In the genomic region with DNA sequence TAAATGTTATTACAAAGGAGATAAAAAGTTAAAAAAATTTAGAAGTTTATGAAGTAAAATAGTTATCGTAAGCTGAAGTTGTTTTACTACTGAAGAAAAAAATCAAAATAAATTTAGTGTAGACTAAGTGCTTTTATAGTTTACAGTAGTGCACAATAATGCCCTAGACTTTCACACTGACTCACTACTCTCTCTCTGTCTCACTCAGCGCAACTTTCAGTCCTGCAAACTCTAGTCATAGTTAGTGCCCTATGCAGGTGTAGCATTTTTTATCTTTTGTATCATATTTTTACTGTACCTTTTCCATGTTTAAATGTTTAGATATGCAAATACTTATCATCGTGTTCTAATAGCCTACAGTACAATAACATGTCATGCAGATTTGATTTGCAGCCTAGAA, we compare ENCODE assay signal across 19 cellular contexts. TPM values are rescaled to one million over a fixed set of nuclear protein-coding genes. Genes with fewer than 3 reads are reported as not detected.
DNase-seq lines count a peak whose midpoint lies in the region; ATAC-seq, FAIRE-seq and TF ChIP-seq lines count a peak whose summit lies in the region.
"Had no signal": no experiment of that assay in that cellular context is flagged by ENCODE, and none has a peak within 500 bp of the region (broad histone marks: within the 10 kb centered on the region; RNA-seq: fewer than 3 reads in every experiment).

No MANE protein-coding gene starts in this region.

- H3K9ac ChIP-seq in OCI-LY3 (ENCODE audit: low read length) (no peak overlapping the region), kidney (ENCODE audit: low read length in 2 of 2) (no peak overlapping the region)
- H3K9ac ChIP-seq: KMS-11 had no signal

- POLR2A ChIA-PET in activated CD4-positive, alpha-beta memory T cell treated with anti-CD3 and anti-CD28 coated beads for 36 hours (lab: Charles Lee): no interaction called here
- POLR2A ChIA-PET in activated CD4-positive, alpha-beta memory T cell treated with anti-CD3 and anti-CD28 coated beads, Interleukin-2, amount 10 ng/mL, durations not matched to agents 7 days and 5 days (lab: Charles Lee): no interaction called here

- H3K27ac Mint-ChIP-seq in activated CD4-positive, alpha-beta memory T cell treated with anti-CD3 and anti-CD28 coated beads for 36 hours: no peak overlapping the region
- H3K27ac Mint-ChIP-seq in activated CD4-positive, alpha-beta memory T cell treated with anti-CD3 and anti-CD28 coated beads, Interleukin-2, amount 10 ng/mL, durations not matched to agents 7 days and 5 days: no peak overlapping the region
- no peak overlapping the region for H3K27ac Mint-ChIP-seq in T-helper 17 cell
- H3K27ac Mint-ChIP-seq: CD14-positive monocyte had no signal

- no peaks in the 10 kb centered on the region for H4K20me1 ChIP-seq in OCI-LY3 (ENCODE audit: insufficient read depth, low read length)

- DNase-seq in activated CD4-positive, alpha-beta memory T cell treated with anti-CD3 and anti-CD28 coated beads for 36 hours: peak; percentile 27
- DNase-seq in activated CD4-positive, alpha-beta memory T cell treated with anti-CD3 and anti-CD28 coated beads, Interleukin-2, amount 10 ng/mL, durations not matched to agents 7 days and 5 days: no peak
- DNase-seq in AG20443 (ENCODE audit: low spot score): no peak
- no peak for DNase-seq in kidney
- no peak for DNase-seq in T-helper 17 cell
- DNase-seq: 8988T; activated CD4-positive, CD25-positive, alpha-beta regulatory T cell; islet precursor cell; mucosa of descending colon; NCI-H1436 treated with DMSO at 0.1 percent for 48 hours; NCI-H446 treated with DMSO at 0.1 percent for 48 hours; ovary; PC-3; small intestine had no signal

- no peaks in the 10 kb centered on the region for H3K27me3 Mint-ChIP-seq in activated CD4-positive, alpha-beta memory T cell treated with anti-CD3 and anti-CD28 coated beads for 36 hours
- H3K27me3 Mint-ChIP-seq in activated CD4-positive, alpha-beta memory T cell treated with anti-CD3 and anti-CD28 coated beads, Interleukin-2, amount 10 ng/mL, durations not matched to agents 7 days and 5 days: peaks cover 2% of the 10 kb centered on the region
- peaks cover 4% of the 10 kb centered on the region for H3K27me3 Mint-ChIP-seq in T-helper 17 cell

- no peaks in the 10 kb centered on the region for H3K4me1 Mint-ChIP-seq in activated CD4-positive, alpha-beta memory T cell treated with anti-CD3 and anti-CD28 coated beads for 36 hours (ENCODE audit: low read depth)
- peaks cover 1% of the 10 kb centered on the region for H3K4me1 Mint-ChIP-seq in activated CD4-positive, alpha-beta memory T cell treated with anti-CD3 and anti-CD28 coated beads, Interleukin-2, amount 10 ng/mL, durations not matched to agents 7 days and 5 days
- no peaks in the 10 kb centered on the region for H3K4me1 Mint-ChIP-seq in T-helper 17 cell
- H3K4me1 Mint-ChIP-seq: CD14-positive monocyte had no signal

- no peaks in the 10 kb centered on the region for H3K79me2 ChIP-seq in OCI-LY3 (ENCODE audit: low read length)

- no peaks in the 10 kb centered on the region for H3K36me3 Mint-ChIP-seq in activated CD4-positive, alpha-beta memory T cell treated with anti-CD3 and anti-CD28 coated beads for 36 hours
- H3K36me3 Mint-ChIP-seq in activated CD4-positive, alpha-beta memory T cell treated with anti-CD3 and anti-CD28 coated beads, Interleukin-2, amount 10 ng/mL, durations not matched to agents 7 days and 5 days (ENCODE audit: low read depth): no peaks in the 10 kb centered on the region
- no peaks in the 10 kb centered on the region for H3K36me3 Mint-ChIP-seq in T-helper 17 cell (ENCODE audit: low read depth)
- H3K36me3 Mint-ChIP-seq: CD14-positive monocyte had no signal

- FAIRE-seq in kidney (lab: Jason Lieb, UNC): no peak
- FAIRE-seq: small intestine had no signal

- H3K4me2 ChIP-seq in OCI-LY3 (ENCODE audit: low read length): peak overlapping the region; percentile 33
- H3K4me2 ChIP-seq: KMS-11 had no signal

- H3K36me3 ChIP-seq in OCI-LY3 (replicated peaks; ENCODE audit: low read depth, low read length) (no peaks in the 10 kb centered on the region), kidney (ENCODE audit: control insufficient read depth in 1 of 2, insufficient read depth in 2 of 2, low read length in 2 of 2) (no peaks in the 10 kb centered on the region)
- H3K36me3 ChIP-seq: ovary had no signal

- no peaks in the 10 kb centered on the region for H3K9me3 ChIP-seq in OCI-LY3 (ENCODE audit: insufficient read depth, low read length)
- no peaks in the 10 kb centered on the region for H3K9me3 ChIP-seq in kidney (ENCODE audit: control insufficient read depth in 1 of 2, low read length in 2 of 2)
- no peaks in the 10 kb centered on the region for H3K9me3 ChIP-seq in T-helper 17 cell (ENCODE audit: control insufficient read depth, low read length, poor library complexity, severe bottlenecking)
- H3K9me3 ChIP-seq: mucosa of descending colon, ovary had no signal

- no peak overlapping the region for H3K4me3 ChIP-seq in OCI-LY3 (ENCODE audit: low read length)
- no peak overlapping the region for H3K4me3 ChIP-seq in kidney (ENCODE audit: low read length in 2 of 2)
- H3K4me3 ChIP-seq: mucosa of descending colon, ovary had no signal

- 0 out of 2 replicates have a peak, but pooled peaks cover 4% of the 10 kb centered on the region for H3K27me3 ChIP-seq in OCI-LY3 (ENCODE audit: low read depth, low read length)
- H3K27me3 ChIP-seq: ovary had no signal

- no peak overlapping the region for H3K27ac ChIP-seq in OCI-LY3 (ENCODE audit: low read length)
- no peak overlapping the region for H3K27ac ChIP-seq in kidney (ENCODE audit: low read depth in 2 of 2, low read length in 2 of 2)
- H3K27ac ChIP-seq: KMS-11, ovary had no signal

- H2AFZ ChIP-seq in OCI-LY3 (ENCODE audit: low read depth, low read length): no peak overlapping the region

- ATAC-seq in GM21528 (IDR thresholded peaks at IDR 0.05; ENCODE audit: low FRiP score, unreplicated experiment) (peak; percentile 74), HG03025 (IDR thresholded peaks at IDR 0.05; ENCODE audit: low FRiP score, unreplicated experiment) (peak; percentile 83), T-helper 17 cell (no peak)
- ATAC-seq: mucosa of descending colon, PC-3 had no signal

- TF ChIP-seq CTCF in OCI-LY3 (IDR thresholded peaks at IDR 0.05; ENCODE audit: low read depth, low read length) (no peak), kidney (IDR thresholded peaks at IDR 0.05; ENCODE audit: borderline replicate concordance, extremely low read depth, insufficient read depth) (no peak)

- CTCF ChIA-PET in activated CD4-positive, alpha-beta memory T cell treated with anti-CD3 and anti-CD28 coated beads for 36 hours (lab: Charles Lee): no interaction called here
- CTCF ChIA-PET in activated CD4-positive, alpha-beta memory T cell treated with anti-CD3 and anti-CD28 coated beads, Interleukin-2, amount 10 ng/mL, durations not matched to agents 7 days and 5 days (lab: Charles Lee): no interaction called here

- no peak overlapping the region for H3K4me3 Mint-ChIP-seq in activated CD4-positive, alpha-beta memory T cell treated with anti-CD3 and anti-CD28 coated beads for 36 hours
- no peak overlapping the region for H3K4me3 Mint-ChIP-seq in activated CD4-positive, alpha-beta memory T cell treated with anti-CD3 and anti-CD28 coated beads, Interleukin-2, amount 10 ng/mL, durations not matched to agents 7 days and 5 days
- no peak overlapping the region for H3K4me3 Mint-ChIP-seq in T-helper 17 cell
- H3K4me3 Mint-ChIP-seq: CD14-positive monocyte had no signal

- peaks cover 13% of the 10 kb centered on the region for H3K4me1 ChIP-seq in OCI-LY3 (ENCODE audit: low read length)
- no peaks in the 10 kb centered on the region for H3K4me1 ChIP-seq in kidney (ENCODE audit: control insufficient read depth in 1 of 2, insufficient read depth in 1 of 2, low read depth in 1 of 2, low read length in 2 of 2)

- intact Hi-C loops in activated CD4-positive, alpha-beta memory T cell treated with anti-CD3 and anti-CD28 coated beads for 36 hours (cut with micrococcal nuclease): no loop called here
- intact Hi-C loops in kidney (cut with DNase I): no loop called here

- no peaks in the 10 kb centered on the region for H3K9me3 Mint-ChIP-seq in activated CD4-positive, alpha-beta memory T cell treated with anti-CD3 and anti-CD28 coated beads for 36 hours
- no peaks in the 10 kb centered on the region for H3K9me3 Mint-ChIP-seq in activated CD4-positive, alpha-beta memory T cell treated with anti-CD3 and anti-CD28 coated beads, Interleukin-2, amount 10 ng/mL, durations not matched to agents 7 days and 5 days

RNA-seq across cellular contexts. Expression of a gene that starts 17.7 kb away (rescaled TPM):
- total RNA-seq in activated CD4-positive, alpha-beta memory T cell treated with anti-CD3 and anti-CD28 coated beads for 36 hours: 1 to 10 TPM; 2.0 to 2.6 TPM
- total RNA-seq in activated CD4-positive, alpha-beta memory T cell treated with anti-CD3 and anti-CD28 coated beads, Interleukin-2, amount 10 ng/mL, durations not matched to agents 7 days and 5 days: under 1 TPM; 0.83 to 0.86 TPM
- total RNA-seq in kidney (85.7 TPM), T-helper 17 cell (1 to 10 TPM in 1 of 2 donors, under 1 TPM in 1; 0.42 to 1.1 TPM)
- 57.7 TPM for polyA plus RNA-seq in kidney (ENCODE audit: insufficient read depth, low read depth, low replicate concordance)
- polyA plus RNA-seq: CD14-positive monocyte had no signal

Comparison
In these comparisons a context has a peak if more than half of its experiments do, and no peak if none do; other contexts are left out.
1. RNA of a gene that starts 17.7 kb away (total RNA-seq): 85.7 TPM in kidney (single experiment); 2.0 to 2.6 TPM in activated CD4-positive, alpha-beta memory T cell treated with anti-CD3 and anti-CD28 coated beads for 36 hours, 0.42 to 1.1 TPM in T-helper 17 cell and 0.83 to 0.86 TPM in activated CD4-positive, alpha-beta memory T cell treated with anti-CD3 and anti-CD28 coated beads, Interleukin-2, amount 10 ng/mL, durations not matched to agents 7 days and 5 days; every median in the first group is over 10 times any median in the second.